ENCODE assay signal across 17 cellular contexts in the genomic region with DNA sequence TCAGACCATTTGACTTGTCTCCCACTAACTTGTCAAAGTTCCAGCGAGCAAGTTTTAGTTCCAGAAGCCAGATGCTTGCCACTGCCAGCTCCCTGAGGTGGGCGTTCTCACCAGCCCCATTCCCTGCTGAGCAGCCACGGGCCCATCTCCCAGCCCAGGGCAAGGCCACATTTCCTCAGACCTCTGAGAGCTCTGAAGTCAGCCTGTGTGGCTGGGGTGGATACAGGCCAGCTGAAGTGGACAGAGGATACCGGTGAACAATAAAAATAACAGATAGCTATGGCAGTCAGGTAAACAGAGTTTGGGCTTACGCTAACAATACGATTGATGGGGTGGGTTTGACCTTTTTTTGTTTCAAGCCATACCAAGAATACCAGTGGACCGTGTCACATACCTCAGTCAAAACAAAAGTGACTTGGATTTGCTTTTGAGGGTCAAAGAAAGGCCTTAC.
A peak's percentile ranks its signal among the peaks of the same experiment; 100 is the strongest.
DNase-seq lines count a peak whose midpoint lies in the region; ATAC-seq and TF ChIP-seq lines count a peak whose summit lies in the region.
"Had no signal": no experiment of that assay in that cellular context is flagged by ENCODE, and none has a peak within 500 bp of the region (broad histone marks: within the 10 kb centered on the region; RNA-seq: fewer than 3 reads in every experiment).

No MANE protein-coding gene starts in this region.

- in situ Hi-C loops in astrocyte of the cerebellum (cut with HindIII; ENCODE audit: low sequenced_read_pairs) = no loop called here

- H3K27me3 Mint-ChIP-seq in stimulated activated naive B cell treated with anti-CD40 and anti-IgM and Interleukin-4, amounts not matched to agents 10 μg/mL and 1 μg/mL and 100 μg/mL, for 72 hours = peaks cover 10 to 11% of the 10 kb centered on the region in 2 donors

- H3K4me3 ChIP-seq in astrocyte of the cerebellum (ENCODE audit: low read depth, low read length) = no peak overlapping the region
- H3K4me3 ChIP-seq: vagina had no signal

- peak overlapping the region; percentile 99 for H3K27ac ChIP-seq in layer of hippocampus (ENCODE audit: low read depth, low read length)
- H3K27ac ChIP-seq: foreskin keratinocyte, vagina had no signal

- no peak overlapping the region for H3K4me3 Mint-ChIP-seq in stimulated activated naive B cell treated with anti-CD40 and anti-IgM and Interleukin-4, amounts not matched to agents 10 μg/mL and 1 μg/mL and 100 μg/mL, for 72 hours
- H3K4me3 Mint-ChIP-seq: CD8-positive, alpha-beta memory T cell; mesothelial cell of epicardium; stimulated activated naive CD8-positive, alpha-beta T cell treated with anti-CD3 and anti-CD28 coated beads, Interleukin-15, amount 100 ng/mL, for 72 hours had no signal

- H3K4me1 Mint-ChIP-seq in stimulated activated naive B cell treated with anti-CD40 and anti-IgM and Interleukin-4, amounts not matched to agents 10 μg/mL and 1 μg/mL and 100 μg/mL, for 72 hours = peaks cover 7 to 25% of the 10 kb centered on the region in 2 donors

- no peak overlapping the region for H3K27ac Mint-ChIP-seq in stimulated activated naive B cell treated with anti-CD40 and anti-IgM and Interleukin-4, amounts not matched to agents 10 μg/mL and 1 μg/mL and 100 μg/mL, for 72 hours
- H3K27ac Mint-ChIP-seq: mesothelial cell of epicardium; stimulated activated naive CD8-positive, alpha-beta T cell treated with anti-CD3 and anti-CD28 coated beads, Interleukin-15, amount 100 ng/mL, for 72 hours had no signal

- H3K36me3 Mint-ChIP-seq in stimulated activated naive B cell treated with anti-CD40 and anti-IgM and Interleukin-4, amounts not matched to agents 10 μg/mL and 1 μg/mL and 100 μg/mL, for 72 hours = no peaks in the 10 kb centered on the region
- H3K36me3 Mint-ChIP-seq: mesothelial cell of epicardium had no signal

- no peak for TF ChIP-seq CTCF in astrocyte of the cerebellum (IDR thresholded peaks at IDR 0.05; ENCODE audit: low read depth, low read length, missing control alignments)

- peak; percentile 34 for ATAC-seq in GM18511 (IDR thresholded peaks at IDR 0.05; ENCODE audit: unreplicated experiment)
- peak; percentile 20 to 33 for ATAC-seq in stimulated activated naive B cell treated with anti-CD40 and anti-IgM and Interleukin-4, amounts not matched to agents 10 μg/mL and 1 μg/mL and 100 μg/mL, for 72 hours (replicated peaks)
- ATAC-seq in HG02852 (IDR thresholded peaks at IDR 0.05; ENCODE audit: unreplicated experiment) = no peak
- ATAC-seq: foreskin keratinocyte; left colon; PC-3; stimulated activated naive CD8-positive, alpha-beta T cell treated with anti-CD3 and anti-CD28 coated beads, Interleukin-15, amount 100 ng/mL, for 72 hours had no signal

- DNase-seq in astrocyte of the cerebellum (ENCODE audit: low read depth) (peak; percentile 46), NOMO-1 treated with dmso at 0.1 percent for 144 hours (lab: John Stamatoyannopoulos, UW; ENCODE audit: unreplicated experiment) (no peak), D341Med (ENCODE audit: low spot score) (no peak), amniotic stem cell (lab: John Stamatoyannopoulos, UW) (no peak)
- no peak for DNase-seq in stimulated activated naive B cell treated with anti-CD40 and anti-IgM and Interleukin-4, amounts not matched to agents 10 μg/mL and 1 μg/mL and 100 μg/mL, for 72 hours
- DNase-seq: CD8-positive, alpha-beta memory T cell; cerebellar nuclear complex; foreskin keratinocyte; left colon; NCI-H748 treated with DMSO at 0.1 percent for 48 hours; stimulated activated naive CD8-positive, alpha-beta T cell treated with anti-CD3 and anti-CD28 coated beads, Interleukin-15, amount 100 ng/mL, for 72 hours had no signal

- H3K9me3 Mint-ChIP-seq in stimulated activated naive B cell treated with anti-CD40 and anti-IgM and Interleukin-4, amounts not matched to agents 10 μg/mL and 1 μg/mL and 100 μg/mL, for 72 hours = no peaks in the 10 kb centered on the region
- H3K9me3 Mint-ChIP-seq: CD8-positive, alpha-beta memory T cell; mesothelial cell of epicardium; stimulated activated naive CD8-positive, alpha-beta T cell treated with anti-CD3 and anti-CD28 coated beads, Interleukin-15, amount 100 ng/mL, for 72 hours had no signal

- no peaks in the 10 kb centered on the region for H3K27me3 ChIP-seq in layer of hippocampus (ENCODE audit: control insufficient read depth, insufficient read depth, low read length)
- H3K27me3 ChIP-seq: vagina had no signal
